In genomic region chr15:91948001-91948608, GRCh38 we compare ENCODE assay signal across 11 cellular contexts.
A peak's percentile ranks its signal among the peaks of the same experiment; 100 is the strongest.
DNase-seq lines count a peak whose midpoint lies in the region; ATAC-seq and TF ChIP-seq lines count a peak whose summit lies in the region.
"Had no signal": no experiment of that assay in that cellular context is flagged by ENCODE, and none has a peak within 500 bp of the region (broad histone marks: within the 10 kb centered on the region; RNA-seq: fewer than 3 reads in every experiment).

No MANE protein-coding gene starts in this region.

- TF ChIP-seq CTCF in cardiac fibroblast (IDR thresholded peaks at IDR 0.05; ENCODE audit: low read depth, low read length): no peak

- peaks cover 5% of the 10 kb centered on the region for H3K4me1 ChIP-seq in urinary bladder (ENCODE audit: insufficient read depth)

- H3K36me3 ChIP-seq in urinary bladder (ENCODE audit: insufficient read depth): no peaks in the 10 kb centered on the region

- peak; percentile 46 for DNase-seq in NCI-H748 (lab: John Stamatoyannopoulos, UW; ENCODE audit: unreplicated experiment)
- no peak for DNase-seq in NCI-H748 treated with DMSO at 0.1 percent for 48 hours (lab: John Stamatoyannopoulos, UW)
- DNase-seq in cardiac fibroblast (ENCODE audit: low read depth in 2 of 2): peak; percentile 55 to 62
- peak; percentile 12 for DNase-seq in iris pigment epithelial cell (ENCODE audit: low read depth)
- no peak for DNase-seq in HuH-7 (ENCODE audit: low spot score)
- DNase-seq in activated T-cell treated with anti-CD3 and anti-CD28 coated beads, Interleukin-2, amount 50 U/mL, for 72 hours: no peak
- DNase-seq: NCI-H510A; stimulated activated CD8-positive, alpha-beta memory T cell treated with anti-CD3 and anti-CD28 coated beads, Interleukin-4, amount 100 ng/mL, for 48 hours had no signal

- H3K4me3 ChIP-seq in cardiac fibroblast (replicated peaks in 1 of 2; ENCODE audit: low read depth in 2 of 2, low read length in 2 of 2) (no peak overlapping the region), urinary bladder (ENCODE audit: low read depth, low read length) (no peak overlapping the region)

- no peak for ATAC-seq in HG02884 (IDR thresholded peaks at IDR 0.05; ENCODE audit: unreplicated experiment)
- ATAC-seq in activated T-cell treated with anti-CD3 and anti-CD28 coated beads, Interleukin-2, amount 50 U/mL, for 72 hours (replicated peaks in 1 of 2): no peak

- WGBS in urinary bladder: 37% methylated on average over 12 of the region's 12 CpGs

- H3K27me3 Mint-ChIP-seq in activated T-cell treated with anti-CD3 and anti-CD28 coated beads, Interleukin-2, amount 50 U/mL, for 72 hours (ENCODE audit: low read depth): no peaks in the 10 kb centered on the region

- peaks cover 34% of the 10 kb centered on the region for H3K4me1 Mint-ChIP-seq in activated T-cell treated with anti-CD3 and anti-CD28 coated beads, Interleukin-2, amount 50 U/mL, for 72 hours (ENCODE audit: low read depth)

- H3K27ac Mint-ChIP-seq in activated T-cell treated with anti-CD3 and anti-CD28 coated beads, Interleukin-2, amount 50 U/mL, for 72 hours: no peak overlapping the region

- no peaks in the 10 kb centered on the region for H3K9me3 Mint-ChIP-seq in activated T-cell treated with anti-CD3 and anti-CD28 coated beads, Interleukin-2, amount 50 U/mL, for 72 hours
- H3K9me3 Mint-ChIP-seq: neural crest cell had no signal

- peak overlapping the region; percentile 57 for H3K27ac ChIP-seq in urinary bladder (ENCODE audit: low read depth)

- H3K4me3 Mint-ChIP-seq in activated T-cell treated with anti-CD3 and anti-CD28 coated beads, Interleukin-2, amount 50 U/mL, for 72 hours: no peak overlapping the region

- H3K36me3 Mint-ChIP-seq in activated T-cell treated with anti-CD3 and anti-CD28 coated beads, Interleukin-2, amount 50 U/mL, for 72 hours (ENCODE audit: insufficient read depth in 2 of 2): no peaks in the 10 kb centered on the region

Comparison
In these comparisons a context has a peak if more than half of its experiments do, and no peak if none do; other contexts are left out.
1. DNase-seq: peak in NCI-H748 (single experiment), cardiac fibroblast (2 of 2) and iris pigment epithelial cell (single experiment); none in NCI-H748 treated with DMSO at 0.1 percent for 48 hours (single experiment), HuH-7 (single experiment) and activated T-cell treated with anti-CD3 and anti-CD28 coated beads, Interleukin-2, amount 50 U/mL, for 72 hours (0 of 2).